Comparison of ENCODE assay signal across 12 cellular contexts in the genomic region with DNA sequence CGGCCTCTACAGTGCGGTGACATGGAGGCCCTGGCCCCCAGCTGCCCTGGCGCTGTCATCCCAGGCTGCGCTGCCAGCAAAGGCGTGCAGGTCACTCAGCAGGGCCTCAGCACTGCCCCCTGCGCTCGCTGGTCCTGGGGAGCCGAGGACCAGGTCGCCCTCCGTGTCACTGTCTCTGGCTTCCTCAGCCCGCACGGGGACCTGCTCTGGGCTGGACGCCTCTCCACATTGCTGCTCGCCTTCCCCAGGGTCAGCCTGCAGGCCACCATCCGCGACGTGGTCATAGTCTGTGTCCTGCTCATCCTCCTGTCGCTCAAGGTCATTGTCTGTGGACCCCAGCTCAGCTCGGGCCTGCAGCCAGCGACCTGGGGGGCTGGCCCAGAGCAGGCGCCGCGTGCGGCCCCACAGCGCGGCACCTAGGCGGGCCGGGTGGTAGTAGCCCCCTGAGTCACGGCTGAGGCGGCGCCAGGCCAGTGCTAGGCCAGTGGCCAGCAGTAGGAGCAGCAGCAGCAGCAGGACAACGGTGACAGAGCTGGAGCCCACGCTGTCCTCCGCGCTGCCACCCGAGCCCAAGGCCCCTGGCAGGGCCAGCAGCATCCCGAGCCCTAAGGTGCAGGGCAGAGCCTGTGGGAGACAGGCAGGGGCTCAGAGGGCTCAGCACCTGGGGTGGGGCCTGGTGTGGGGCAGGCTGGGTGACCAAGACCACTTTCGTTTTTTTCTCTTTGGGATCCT. TPM values are rescaled to one million over a fixed set of nuclear protein-coding genes. Genes with fewer than 3 reads are reported as not detected.
DNase-seq lines count a peak whose midpoint lies in the region; ATAC-seq and TF ChIP-seq lines count a peak whose summit lies in the region.
"Had no signal": no experiment of that assay in that cellular context is flagged by ENCODE, and none has a peak within 500 bp of the region (broad histone marks: within the 10 kb centered on the region; RNA-seq: fewer than 3 reads in every experiment).

No MANE protein-coding gene starts in this region.

- no peak overlapping the region for H3K4me3 Mint-ChIP-seq in endodermal cell

- no peaks in the 10 kb centered on the region for H3K9me3 Mint-ChIP-seq in endodermal cell

- H3K27me3 Mint-ChIP-seq in endodermal cell (ENCODE audit: insufficient read depth) = no peaks in the 10 kb centered on the region

- ATAC-seq in stimulated activated naive CD8-positive, alpha-beta T cell treated with anti-CD3 and anti-CD28 coated beads, Interleukin-15, Interleukin-2, amounts not matched to agents 100 U/mL and 50 U/mL, for 24 hours = peak; percentile 5
- ATAC-seq in HG03139 (IDR thresholded peaks at IDR 0.05; ENCODE audit: unreplicated experiment) (no peak), GM19351 (IDR thresholded peaks at IDR 0.05; ENCODE audit: unreplicated experiment) (no peak)

- no peaks in the 10 kb centered on the region for H4K20me1 ChIP-seq in OCI-LY3 (ENCODE audit: insufficient read depth, low read length)

- H3K4me3 ChIP-seq in OCI-LY3 (ENCODE audit: low read length) (peak overlapping the region; percentile 83), endodermal cell (ENCODE audit: low read length) (no peak overlapping the region)
- H3K4me3 ChIP-seq: GM23248 had no signal

- H3K4me1 ChIP-seq in OCI-LY3 (ENCODE audit: low read length) (peaks cover 58% of the 10 kb centered on the region), endodermal cell (ENCODE audit: control insufficient read depth, insufficient read depth, low read length) (no peaks in the 10 kb centered on the region)

- H3K9me3 ChIP-seq in OCI-LY3 (ENCODE audit: insufficient read depth, low read length) (no peaks in the 10 kb centered on the region), endodermal cell (ENCODE audit: control insufficient read depth, low read length) (no peaks in the 10 kb centered on the region)

- H3K27ac ChIP-seq in OCI-LY3 (ENCODE audit: low read length) = peak overlapping the region; percentile 96
- no peak overlapping the region for H3K27ac ChIP-seq in endodermal cell (ENCODE audit: low read depth, low read length)
- H3K27ac ChIP-seq: GM23248 had no signal

- peaks cover 42% of the 10 kb centered on the region for H3K36me3 ChIP-seq in OCI-LY3 (replicated peaks; ENCODE audit: low read depth, low read length)
- H3K36me3 ChIP-seq in endodermal cell (ENCODE audit: control insufficient read depth, insufficient read depth, low read length) = peaks cover 46% of the 10 kb centered on the region

- H3K4me2 ChIP-seq in OCI-LY3 (ENCODE audit: low read length) = peak overlapping the region; percentile 99

- peaks cover 3% of the 10 kb centered on the region for H3K4me1 Mint-ChIP-seq in endodermal cell

- peaks cover 48% of the 10 kb centered on the region for H3K79me2 ChIP-seq in OCI-LY3 (ENCODE audit: low read length)

- TF ChIP-seq CTCF in OCI-LY3 (IDR thresholded peaks at IDR 0.05; ENCODE audit: low read depth, low read length) = no peak
- no peak for TF ChIP-seq CTCF in endodermal cell (conservative IDR thresholded peaks at IDR 0.05)

- H2AFZ ChIP-seq in OCI-LY3 (ENCODE audit: low read depth, low read length) = no peak overlapping the region
- H2AFZ ChIP-seq: GM23248 had no signal

- peak overlapping the region; percentile 64 for H3K27ac Mint-ChIP-seq in endodermal cell

- peak; percentile 77 for DNase-seq in activated CD8-positive, alpha-beta memory T cell treated with anti-CD3 and anti-CD28 coated beads for 24 hours
- no peak for DNase-seq in activated CD8-positive, alpha-beta memory T cell treated with anti-CD3 and anti-CD28 coated beads, Interleukin-2, amount 50 U/mL, for 48 hours
- DNase-seq in endodermal cell (no peak), NCI-H1092 (lab: John Stamatoyannopoulos, UW) (no peak)
- peak; percentile 36 for DNase-seq in stimulated activated naive CD8-positive, alpha-beta T cell treated with anti-CD3 and anti-CD28 coated beads, Interleukin-15, Interleukin-2, amounts not matched to agents 100 U/mL and 50 U/mL, for 24 hours
- DNase-seq: GM23248, IMR-90, NCI-H524, nucleus accumbens had no signal

- WGBS in endodermal cell (ENCODE audit: insufficient coverage in 1 of 2, insufficient read length in 1 of 2), 2 experiments = 89 to 93% methylated on average over 27 to 38 of the region's 38 CpGs

- peaks cover 36% of the 10 kb centered on the region for H3K36me3 Mint-ChIP-seq in endodermal cell (ENCODE audit: low read depth)

- H3K9ac ChIP-seq in OCI-LY3 (ENCODE audit: low read length) (peak overlapping the region; percentile 99), endodermal cell (ENCODE audit: extremely low read depth, low read length, poor library complexity, severe bottlenecking) (no peak overlapping the region)
- H3K9ac ChIP-seq: GM23248 had no signal

- no peaks in the 10 kb centered on the region for H3K27me3 ChIP-seq in OCI-LY3 (ENCODE audit: low read depth, low read length)
- H3K27me3 ChIP-seq in endodermal cell (ENCODE audit: control insufficient read depth, insufficient read depth, low read length, poor library complexity, severe bottlenecking) = no peaks in the 10 kb centered on the region

RNA-seq across cellular contexts. Expression of a gene that starts 1.6 kb away (rescaled TPM):
- 1 to 10 TPM in 1 of 2 donors, not detected in 1; 2.1 TPM for total RNA-seq in endodermal cell
- 0.71 TPM for polyA plus RNA-seq in endodermal cell (2013, experiment 1 of 2)
- polyA plus RNA-seq in endodermal cell (2013, experiment 2 of 2) = 0.21 TPM
- total RNA-seq: GM23248, IMR-90 had no signal

RNA-seq across cellular contexts. Expression of a gene that starts 7.4 kb away (rescaled TPM):
- 100 to 1,000 TPM; 112 to 131 TPM for total RNA-seq in endodermal cell
- 69.5 TPM for polyA plus RNA-seq in endodermal cell (2013, experiment 1 of 2)
- polyA plus RNA-seq in endodermal cell (2013, experiment 2 of 2) = 67.8 TPM

RNA-seq across cellular contexts. Expression of a gene that starts 7.6 kb away (rescaled TPM):
- total RNA-seq in endodermal cell = 10 to 100 TPM; 47.0 to 51.8 TPM
- 42.6 TPM for polyA plus RNA-seq in endodermal cell (2013, experiment 1 of 2)
- polyA plus RNA-seq in endodermal cell (2013, experiment 2 of 2) = 37.0 TPM

RNA-seq across cellular contexts. Expression of a gene that starts 16.6 kb away (rescaled TPM):
- total RNA-seq in endodermal cell = not detected
- polyA plus RNA-seq in endodermal cell (2013, experiment 1 of 2) = not detected
- polyA plus RNA-seq in endodermal cell (2013, experiment 2 of 2) = not detected
- total RNA-seq: GM23248, IMR-90 had no signal
- polyA plus RNA-seq: GM23248, IMR-90 had no signal

RNA-seq across cellular contexts. Expression of a gene that starts 19.3 kb away (rescaled TPM):
- total RNA-seq in endodermal cell = not detected
- polyA plus RNA-seq in endodermal cell (2013, experiment 1 of 2) = not detected
- polyA plus RNA-seq in endodermal cell (2013, experiment 2 of 2) = not detected
- total RNA-seq: GM23248, IMR-90 had no signal
- polyA plus RNA-seq: GM23248, IMR-90 had no signal

Comparison
In these comparisons a context has a peak if more than half of its experiments do, and no peak if none do; other contexts are left out.
1. DNase-seq: peak in activated CD8-positive, alpha-beta memory T cell treated with anti-CD3 and anti-CD28 coated beads for 24 hours (single experiment) and stimulated activated naive CD8-positive, alpha-beta T cell treated with anti-CD3 and anti-CD28 coated beads, Interleukin-15, Interleukin-2, amounts not matched to agents 100 U/mL and 50 U/mL, for 24 hours (single experiment); none in activated CD8-positive, alpha-beta memory T cell treated with anti-CD3 and anti-CD28 coated beads, Interleukin-2, amount 50 U/mL, for 48 hours (single experiment), endodermal cell (single experiment) and NCI-H1092 (single experiment).